In the genomic region with DNA sequence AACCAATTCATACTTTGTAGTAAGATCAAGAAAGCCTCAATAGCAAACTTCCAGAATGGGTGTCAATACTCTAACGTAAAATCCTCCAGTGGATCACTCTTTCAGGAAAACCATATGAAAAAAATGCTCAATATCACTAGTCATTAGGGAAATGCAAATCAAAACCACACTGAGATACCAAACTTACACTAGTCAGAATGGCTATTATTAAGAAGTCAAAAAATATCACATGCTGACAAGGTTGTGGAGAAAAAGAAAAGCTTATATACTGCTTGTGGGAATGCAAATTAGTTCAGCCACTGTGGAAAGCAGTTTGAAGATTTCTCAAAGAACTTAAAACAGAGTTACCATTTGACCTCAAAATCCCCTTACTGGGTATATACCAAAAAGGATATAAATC, we compare ENCODE assay signal across 17 cellular contexts. TPM values are rescaled to one million over a fixed set of nuclear protein-coding genes. Genes with fewer than 3 reads are reported as not detected.
A peak's percentile ranks its signal among the peaks of the same experiment; 100 is the strongest.
DNase-seq lines count a peak whose midpoint lies in the region; ATAC-seq lines count a peak whose summit lies in the region.
"Had no signal": no experiment of that assay in that cellular context is flagged by ENCODE, and none has a peak within 500 bp of the region (broad histone marks: within the 10 kb centered on the region; RNA-seq: fewer than 3 reads in every experiment).

No MANE protein-coding gene starts in this region.

- H3K4me1 Mint-ChIP-seq in activated T-helper 2 cell treated with anti-CD3 and anti-CD28 coated beads, Interferon-gamma antibody, Interleukin-2, Interleukin-4, amounts not matched to agents 10 μg/mL and 5 μg/mL and 100 μg/mL, durations not matched to agents 14 hours and 24 hours and 36 hours (ENCODE audit: low read depth): no peaks in the 10 kb centered on the region

- no peaks in the 10 kb centered on the region for H3K36me3 Mint-ChIP-seq in activated T-helper 2 cell treated with anti-CD3 and anti-CD28 coated beads, Interferon-gamma antibody, Interleukin-2, Interleukin-4, amounts not matched to agents 10 μg/mL and 5 μg/mL and 100 μg/mL, durations not matched to agents 14 hours and 24 hours and 36 hours (ENCODE audit: low read depth)
- H3K36me3 Mint-ChIP-seq: neural progenitor cell had no signal

- H3K4me3 Mint-ChIP-seq in activated T-helper 2 cell treated with anti-CD3 and anti-CD28 coated beads, Interferon-gamma antibody, Interleukin-2, Interleukin-4, amounts not matched to agents 10 μg/mL and 5 μg/mL and 100 μg/mL, durations not matched to agents 14 hours and 24 hours and 36 hours (ENCODE audit: low read depth): no peak overlapping the region
- H3K4me3 Mint-ChIP-seq: neural progenitor cell had no signal

- intact Hi-C loops in left ventricle myocardium superior (cut with micrococcal nuclease): no loop called here
- intact Hi-C loops in activated T-helper 2 cell treated with anti-CD3 and anti-CD28 coated beads, Interferon-gamma antibody, Interleukin-2, Interleukin-4, amounts not matched to agents 10 μg/mL and 5 μg/mL and 100 μg/mL, durations not matched to agents 14 hours and 24 hours and 36 hours (cut with micrococcal nuclease): no loop called here

- no peaks in the 10 kb centered on the region for H3K27me3 Mint-ChIP-seq in activated T-helper 2 cell treated with anti-CD3 and anti-CD28 coated beads, Interferon-gamma antibody, Interleukin-2, Interleukin-4, amounts not matched to agents 10 μg/mL and 5 μg/mL and 100 μg/mL, durations not matched to agents 14 hours and 24 hours and 36 hours (ENCODE audit: low read depth)

- ATAC-seq in GM18858 (IDR thresholded peaks at IDR 0.05; ENCODE audit: unreplicated experiment): peak; percentile 59
- ATAC-seq in GM21390 (IDR thresholded peaks at IDR 0.05; ENCODE audit: unreplicated experiment): peak; percentile 52
- ATAC-seq in HG02938 (IDR thresholded peaks at IDR 0.05; ENCODE audit: unreplicated experiment): peak; percentile 55
- ATAC-seq in HG03558 (IDR thresholded peaks at IDR 0.05; ENCODE audit: extremely low read depth, unreplicated experiment): peak; percentile 38
- ATAC-seq in left ventricle myocardium superior: no peak
- ATAC-seq: right lobe of liver had no signal

- no peaks in the 10 kb centered on the region for H3K9me3 Mint-ChIP-seq in activated T-helper 2 cell treated with anti-CD3 and anti-CD28 coated beads, Interferon-gamma antibody, Interleukin-2, Interleukin-4, amounts not matched to agents 10 μg/mL and 5 μg/mL and 100 μg/mL, durations not matched to agents 14 hours and 24 hours and 36 hours
- H3K9me3 Mint-ChIP-seq: neural progenitor cell had no signal

- no peak overlapping the region for H3K27ac Mint-ChIP-seq in activated T-helper 2 cell treated with anti-CD3 and anti-CD28 coated beads, Interferon-gamma antibody, Interleukin-2, Interleukin-4, amounts not matched to agents 10 μg/mL and 5 μg/mL and 100 μg/mL, durations not matched to agents 14 hours and 24 hours and 36 hours
- H3K27ac Mint-ChIP-seq: neural progenitor cell had no signal

- no peak for DNase-seq in midbrain (lab: John Stamatoyannopoulos, UW)
- no peak for DNase-seq in left ventricle myocardium superior
- no peak for DNase-seq in NOMO-1 treated with DMSO at 0.1 percent for 48 hours (lab: John Stamatoyannopoulos, UW; ENCODE audit: unreplicated experiment)
- DNase-seq in activated T-helper 2 cell treated with anti-CD3 and anti-CD28 coated beads, Interferon-gamma antibody, Interleukin-2, Interleukin-4, amounts not matched to agents 10 μg/mL and 5 μg/mL and 100 μg/mL, durations not matched to agents 14 hours and 24 hours and 36 hours (ENCODE audit: low spot score): no peak
- DNase-seq: activated CD8-positive, alpha-beta memory T cell treated with anti-CD3 and anti-CD28 coated beads for 24 hours; activated gamma-delta T cell treated with Interleukin-2 at 50 U/mL for 16 hours; DMS79; effector CD8-positive, alpha-beta T cell; NCI-H2171 treated with DMSO at 0.1 percent for 48 hours; right lobe of liver; SK-N-SH; stimulated activated naive CD4-positive, alpha-beta T cell treated with Interleukin-2 at 50 U/mL for 16 hours had no signal

RNA-seq across cellular contexts. Expression of gene ATXN7L3B, which starts 49.5 kb away (rescaled TPM):
- 23.1 TPM for total RNA-seq in left ventricle myocardium superior
- 23.8 and 24.3 TPM in 2 replicates for total RNA-seq in activated T-helper 2 cell treated with anti-CD3 and anti-CD28 coated beads, Interferon-gamma antibody, Interleukin-2, Interleukin-4, amounts not matched to agents 10 μg/mL and 5 μg/mL and 100 μg/mL, durations not matched to agents 14 hours and 24 hours and 36 hours
